In the genomic region with DNA sequence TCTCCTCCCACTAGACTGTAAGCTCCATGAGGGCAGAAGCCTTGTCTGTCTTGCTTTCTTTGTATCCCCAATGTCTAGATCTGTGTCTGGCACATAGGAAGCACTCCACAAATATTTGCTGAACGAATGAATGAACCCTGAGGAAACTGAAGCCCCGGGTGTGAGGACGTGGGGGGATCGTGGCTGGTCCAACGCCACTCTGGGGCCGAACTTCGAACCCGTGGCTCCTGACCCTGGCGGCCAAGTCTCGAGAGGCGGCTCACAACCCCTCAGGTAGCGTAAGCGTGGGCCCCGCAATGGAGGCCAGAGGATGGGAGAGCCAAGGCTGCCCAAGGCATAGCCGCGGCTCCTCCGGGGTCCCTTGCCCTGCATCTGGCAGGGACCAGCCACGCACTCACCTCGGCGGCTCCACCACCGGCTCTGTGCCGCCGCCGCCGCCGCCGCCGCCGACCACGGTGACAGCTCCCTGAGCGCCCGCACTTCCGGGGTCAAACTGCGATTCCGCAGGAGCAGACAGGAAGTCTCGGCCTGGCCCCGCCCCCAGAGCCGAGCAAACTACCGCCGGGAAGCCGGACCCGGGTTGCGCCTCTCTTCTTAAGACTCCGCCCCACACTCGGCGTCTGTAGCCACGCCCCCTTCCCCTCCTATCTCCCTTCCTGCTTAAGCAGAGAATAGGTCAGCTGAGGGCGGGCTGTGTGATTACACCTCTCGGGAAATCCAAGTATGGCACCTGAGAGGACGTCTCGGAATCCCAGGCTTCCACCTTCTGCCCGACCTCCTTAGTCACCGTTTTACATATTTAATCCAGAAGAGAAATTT, we compare ENCODE assay signal across 8 cellular contexts. TPM values are rescaled to one million over a fixed set of nuclear protein-coding genes. Genes with fewer than 3 reads are reported as not detected.
DNase-seq lines count a peak whose midpoint lies in the region; ATAC-seq and TF ChIP-seq lines count a peak whose summit lies in the region.

Gene ASCC2 (minus strand): TSS at position 495 of the 819 bp plus-strand sequence. CDS start 5,949 bp downstream, outside the sequence.

- peak in 3 of 4 donors; percentile 51 to 80 (median 60) for TF ChIP-seq POLR2A in upper lobe of left lung (IDR thresholded peaks at IDR 0.05)

- no peak for TF ChIP-seq EP300 in upper lobe of left lung (IDR thresholded peaks at IDR 0.05)

- H3K9me3 ChIP-seq in heart right ventricle (no peaks in the 10 kb centered on the region), upper lobe of left lung (no peaks in the 10 kb centered on the region)

- ATAC-seq in HG02870 (IDR thresholded peaks at IDR 0.05; ENCODE audit: unreplicated experiment) (peak; percentile 94), heart right ventricle (peak; percentile 97 to 100 (median 100)), upper lobe of left lung (ENCODE audit: low FRiP score in 2 of 2) (peak; percentile 98 to 99)

- H3K36me3 ChIP-seq in heart right ventricle (peaks cover 0 to 32% (median 8%) of the 10 kb centered on the region in 9 donors), upper lobe of left lung (peaks cover 4 to 14% (median 11%) of the 10 kb centered on the region in 4 donors)

- no peaks in the 10 kb centered on the region for H3K27me3 ChIP-seq in heart right ventricle
- no peaks in the 10 kb centered on the region for H3K27me3 ChIP-seq in upper lobe of left lung

- peak within 1 kb of the TSS; percentile 9 to 93 (median 83) for H3K27ac ChIP-seq in heart right ventricle
- peak within 1 kb of the TSS; percentile 83 to 88 (median 86) for H3K27ac ChIP-seq in upper lobe of left lung

- in situ Hi-C loops in GM13976 (cut with MboI; ENCODE audit: low sequenced_read_pairs, unreplicated experiment): no loop called here

- TF ChIP-seq CTCF in GM13976 (IDR thresholded peaks at IDR 0.05; ENCODE audit: borderline replicate concordance, control extremely low read depth, extremely low read depth, insufficient read depth, missing control alignments): no peak
- peak in 3 of 9 donors; percentile 3 to 13 (median 7) for TF ChIP-seq CTCF in heart right ventricle (IDR thresholded peaks at IDR 0.05)
- peak in 4 of 6 experiments; percentile 26 to 38 (median 37) for TF ChIP-seq CTCF in upper lobe of left lung (IDR thresholded peaks at IDR 0.05)

- H3K4me1 ChIP-seq in heart right ventricle: peaks cover 9 to 55% (median 32%) of the 10 kb centered on the region in 9 donors
- peaks cover 8 to 27% (median 18%) of the 10 kb centered on the region in 4 donors for H3K4me1 ChIP-seq in upper lobe of left lung

- intact Hi-C loops in T-helper 1 cell treated with Interleukin-12 subunit alpha and Interleukin-12 subunit beta and Interleukin-4 antibody, amounts not matched to agents 30 ng/mL and 1 ng/mL, for 36 hours (cut with micrococcal nuclease): loop anchor here (1.0 to 5.0 kb wide), 18 partner anchors 17 to 829 kb away; partner anchors contain the start of genes AP1B1, CCDC157, DUSP18 and LIF
- intact Hi-C loops in heart right ventricle (cut with DNase I) (loop anchor here in 4 of 10 donors (1.0 to 10.0 kb wide), 7 partner anchors 45 to 167 kb away; partner anchors contain the start of genes MTMR3 (in 1 of the 4), UQCR10 (in 1 of the 4) and ZMAT5 (in 1 of the 4)), posterior cingulate gyrus (cut with DNase I) (loop anchor here (5.0 kb wide), 1 partner anchor 44 kb away; the partner anchor contains the start of gene MTMR3)

- H3K4me3 ChIP-seq in heart right ventricle: peak within 1 kb of the TSS; percentile 50 to 97 (median 84)
- H3K4me3 ChIP-seq in upper lobe of left lung: peak within 1 kb of the TSS; percentile 88 to 98 (median 93)

- DNase-seq in GM13976 (ENCODE audit: low spot score) (peak; percentile 99), NCI-H146 treated with DMSO at 0.1 percent for 48 hours (lab: John Stamatoyannopoulos, UW; ENCODE audit: unreplicated experiment) (peak; percentile 83), amniotic stem cell (lab: John Stamatoyannopoulos, UW) (peak; percentile 96), heart right ventricle (peak; percentile 99), posterior cingulate gyrus (peak; percentile 94 to 100 (median 98)), upper lobe of left lung (peak; percentile 98 to 100)

- WGBS in heart right ventricle, 2 donors: 0 to 1% methylated on average over 53 of the region's 53 CpGs
- 0 to 1% methylated on average over 31 to 38 of the region's 53 CpGs for WGBS in upper lobe of left lung, 2 donors

RNA-seq across cellular contexts. Expression of gene ASCC2, which starts in this region (rescaled TPM):
- 91.7 and 93.7 TPM in 2 replicates for total RNA-seq in T-helper 1 cell treated with Interleukin-12 subunit alpha and Interleukin-12 subunit beta and Interleukin-4 antibody, amounts not matched to agents 30 ng/mL and 1 ng/mL, for 36 hours
- total RNA-seq in heart right ventricle (10 to 100 TPM; 26.6 to 42.1 (median 33.1) TPM), upper lobe of left lung (100 to 1,000 TPM in 1 of 6 donors, 10 to 100 TPM in 5; 42.3 to 129 (median 64.3) TPM)
- polyA plus RNA-seq in heart right ventricle: 10 to 100 TPM; 47.4 to 87.0 TPM

Comparison
In these comparisons a context has a peak if more than half of its experiments do, and no peak if none do; other contexts are left out.
1. Peak in every context shown above with its lines: DNase-seq, ATAC-seq, H3K4me3 ChIP-seq and H3K27ac ChIP-seq.